1 cellular context compared by ENCODE assay signal in genomic region chr1:2411801-2412394, GRCh38.
A peak's percentile ranks its signal among the peaks of the same experiment; 100 is the strongest.
TF ChIP-seq lines count a peak whose summit lies in the region.

No MANE protein-coding gene starts in this region.

TF ChIP-seq in HEK293, 187 proteins besides CTCF, POLR2A, EP300 and RAD21 (continued from another document and continues in another):
- TF ChIP-seq ZSCAN4 (tag by site-specific recombination; IDR thresholded peaks at IDR 0.05) (no peak), ZNF677 (tag by site-specific recombination; IDR thresholded peaks at IDR 0.05) (0 out of 2 replicates have a peak, but pooled peaks have one; percentile 19), ZNF350 (tag by site-specific recombination; IDR thresholded peaks at IDR 0.05) (no peak; the same call in 1 of the 2 replicates), ZBTB21 (tag by site-specific recombination; IDR thresholded peaks at IDR 0.05) (no peak), KLF1 (tag by site-specific recombination; IDR thresholded peaks at IDR 0.05) (0 out of 2 replicates have a peak, but pooled peaks have one; percentile 5), ZNF223 (tag by site-specific recombination; IDR thresholded peaks at IDR 0.05) (no peak), ZSCAN5A (tag by site-specific recombination; IDR thresholded peaks at IDR 0.05) (no peak), BCL11B (tag by site-specific recombination; IDR thresholded peaks at IDR 0.05; ENCODE audit: low read depth) (no peak), ZNF645 (tag by site-specific recombination; IDR thresholded peaks at IDR 0.05) (no peak), ZNF596 (tag by site-specific recombination; IDR thresholded peaks at IDR 0.05) (no peak), ZNF132 (tag by site-specific recombination; IDR thresholded peaks at IDR 0.05; ENCODE audit: borderline replicate concordance) (no peak), ZSCAN23 (tag by site-specific recombination; IDR thresholded peaks at IDR 0.05) (no peak), MYNN (tag by site-specific recombination; IDR thresholded peaks at IDR 0.05; ENCODE audit: borderline replicate concordance) (no peak), ZNF26 (tag by site-specific recombination; IDR thresholded peaks at IDR 0.05) (no peak), YY1 (tag by site-specific recombination; IDR thresholded peaks at IDR 0.05) (peak; percentile 67; the same call in 1 of the 2 replicates), ZNF121 (tag by site-specific recombination; IDR thresholded peaks at IDR 0.05) (no peak), ZBTB20 (tag by site-specific recombination; IDR thresholded peaks at IDR 0.05) (no peak), ZNF776 (tag by site-specific recombination; IDR thresholded peaks at IDR 0.05; ENCODE audit: borderline replicate concordance) (no peak), ZBTB11 (tag by site-specific recombination; conservative IDR thresholded peaks at IDR 0.05; ENCODE audit: low read depth) (no peak), ZNF558 (tag by site-specific recombination; IDR thresholded peaks at IDR 0.05) (no peak), KLF17 (tag by site-specific recombination; IDR thresholded peaks at IDR 0.05) (no peak), ZNF335 (tag by site-specific recombination; conservative IDR thresholded peaks at IDR 0.05) (peak; percentile 60), ZNF624 (tag by site-specific recombination; IDR thresholded peaks at IDR 0.05) (no peak), EGR2 (tag by site-specific recombination; IDR thresholded peaks at IDR 0.05; ENCODE audit: low read depth) (0 out of 2 replicates have a peak, but pooled peaks have one; percentile 7), ZNF354C (tag by site-specific recombination; IDR thresholded peaks at IDR 0.05; ENCODE audit: borderline replicate concordance, low read depth) (no peak), ZFP37 (tag by site-specific recombination; IDR thresholded peaks at IDR 0.05) (no peak), GLIS1 (tag by site-specific recombination; IDR thresholded peaks at IDR 0.05) (peak; percentile 75), ZNF704 (tag by site-specific recombination; IDR thresholded peaks at IDR 0.05) (no peak), GLIS2 (tag by site-specific recombination; IDR thresholded peaks at IDR 0.05) (peak; percentile 94), ZNF266 (tag by site-specific recombination; IDR thresholded peaks at IDR 0.05; ENCODE audit: low read depth) (no peak), ZNF362 (tag by site-specific recombination; IDR thresholded peaks at IDR 0.05) (no peak), MEIS1 (CRISPR knock-in tag; IDR thresholded peaks at IDR 0.05; ENCODE audit: borderline replicate concordance) (no peak), PBX3 (CRISPR knock-in tag; IDR thresholded peaks at IDR 0.05) (no peak), ZNF555 (tag by site-specific recombination; conservative IDR thresholded peaks at IDR 0.05) (no peak), ZNF184 (tag by site-specific recombination; IDR thresholded peaks at IDR 0.05) (0 out of 2 replicates have a peak, but pooled peaks have one; percentile 22), HIC1 (tag by site-specific recombination; IDR thresholded peaks at IDR 0.05) (peak; percentile 27; the same call in 1 of the 2 replicates), SCRT1 (tag by site-specific recombination; IDR thresholded peaks at IDR 0.05; ENCODE audit: borderline replicate concordance) (no peak), KLF10 (tag by site-specific recombination; IDR thresholded peaks at IDR 0.05) (no peak), ZNF701 (tag by site-specific recombination; IDR thresholded peaks at IDR 0.05) (no peak), ZNF155 (tag by site-specific recombination; IDR thresholded peaks at IDR 0.05) (no peak), ZNF664 (tag by site-specific recombination; IDR thresholded peaks at IDR 0.05) (no peak), INSM2 (tag by site-specific recombination; IDR thresholded peaks at IDR 0.05) (no peak), HOXC10 (CRISPR knock-in tag; IDR thresholded peaks at IDR 0.05) (no peak)
